In genomic region chr3:101897013-101897412, GRCh38 we compare ENCODE assay signal across 6 cellular contexts.
"Had no signal": no experiment of that assay in that cellular context is flagged by ENCODE, and none has a peak within 500 bp of the region (broad histone marks: within the 10 kb centered on the region; RNA-seq: fewer than 3 reads in every experiment).

No MANE protein-coding gene starts in this region.

- DNase-seq: GDM1, GF-D8 had no signal

- FAIRE-seq: G401.6, GM12878, GM12892, GM18507 had no signal

- ATAC-seq: GM12878 had no signal

- H3K4me3 ChIP-seq: GM12878 had no signal
